8 cellular contexts compared by ENCODE assay signal in the genomic region with DNA sequence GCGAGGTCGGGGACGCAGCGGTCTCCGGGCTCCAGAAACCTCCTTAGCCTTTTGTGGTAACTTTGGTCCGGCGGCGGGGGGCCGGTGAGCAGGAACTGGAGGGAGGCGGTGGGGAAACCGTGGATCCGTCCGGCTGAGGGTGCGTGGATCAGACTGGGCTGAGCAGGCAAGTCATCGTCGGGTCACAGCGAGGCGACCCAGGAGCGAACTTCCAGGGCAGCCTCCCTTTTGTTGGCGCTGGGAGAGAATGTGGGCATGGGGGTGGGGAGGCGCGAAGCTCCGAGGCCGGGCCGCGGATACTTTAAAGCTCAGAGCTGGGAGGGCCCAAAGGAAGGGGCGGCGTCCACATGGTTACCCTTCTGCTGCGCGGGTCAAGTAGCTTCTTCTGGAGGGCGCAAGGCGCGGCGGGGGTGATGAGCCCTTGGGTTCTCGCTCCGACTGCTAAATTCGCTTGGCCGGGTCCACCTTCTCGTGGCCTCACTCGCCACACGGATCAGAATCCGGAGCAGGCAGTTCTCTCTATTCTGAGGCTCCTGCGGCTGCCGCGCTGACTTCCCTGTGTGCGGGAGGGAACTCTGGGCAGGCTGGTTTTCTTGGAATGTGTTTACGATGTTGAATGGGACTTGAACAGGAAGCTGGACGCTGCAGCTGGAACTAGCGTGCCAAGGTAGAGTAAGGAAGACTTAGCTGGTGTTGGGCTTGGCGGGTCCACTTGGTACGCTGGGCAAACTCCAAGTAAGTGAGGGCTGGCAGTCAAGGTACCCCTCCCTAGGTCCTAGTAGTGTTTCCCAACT. TPM values are rescaled to one million over a fixed set of nuclear protein-coding genes. Genes with fewer than 3 reads are reported as not detected.
DNase-seq lines count a peak whose midpoint lies in the region; ATAC-seq and TF ChIP-seq lines count a peak whose summit lies in the region.

No MANE protein-coding gene starts in this region.

- no peak overlapping the region for H3K27ac Mint-ChIP-seq in activated CD4-positive, alpha-beta memory T cell treated with anti-CD3 and anti-CD28 coated beads, Interleukin-2, amount 10 ng/mL, durations not matched to agents 7 days and 5 days

- peak overlapping the region; percentile 87 for H3K9ac ChIP-seq in rectal smooth muscle tissue (ENCODE audit: low read length)

- no peaks in the 10 kb centered on the region for H3K36me3 Mint-ChIP-seq in activated CD4-positive, alpha-beta memory T cell treated with anti-CD3 and anti-CD28 coated beads, Interleukin-2, amount 10 ng/mL, durations not matched to agents 7 days and 5 days (ENCODE audit: low read depth)

- peak overlapping the region; percentile 80 to 87 for H3K27ac ChIP-seq in right atrium auricular region
- H3K27ac ChIP-seq in rectal smooth muscle tissue (ENCODE audit: low read depth, low read length), result peak overlapping the region; percentile 89

- H3K4me3 ChIP-seq in right atrium auricular region, result peak overlapping the region; percentile 47 to 69
- peak overlapping the region; percentile 87 for H3K4me3 ChIP-seq in rectal smooth muscle tissue (ENCODE audit: low read length)

- CTCF ChIA-PET in activated CD4-positive, alpha-beta memory T cell treated with anti-CD3 and anti-CD28 coated beads, Interleukin-2, amount 10 ng/mL, durations not matched to agents 7 days and 5 days (lab: Charles Lee), result interaction anchor here (1.2 kb wide), 1 partner anchor 25 kb away, joined by 4 read pairs; no protein-coding TSS in a partner anchor

- no peak overlapping the region for H3K4me3 Mint-ChIP-seq in activated CD4-positive, alpha-beta memory T cell treated with anti-CD3 and anti-CD28 coated beads, Interleukin-2, amount 10 ng/mL, durations not matched to agents 7 days and 5 days

- POLR2A ChIA-PET in activated CD4-positive, alpha-beta memory T cell treated with anti-CD3 and anti-CD28 coated beads, Interleukin-2, amount 10 ng/mL, durations not matched to agents 7 days and 5 days (lab: Charles Lee), result no interaction called here

- peaks cover 31% of the 10 kb centered on the region for H3K27me3 Mint-ChIP-seq in activated CD4-positive, alpha-beta memory T cell treated with anti-CD3 and anti-CD28 coated beads, Interleukin-2, amount 10 ng/mL, durations not matched to agents 7 days and 5 days

- H3K4me1 ChIP-seq in right atrium auricular region, result peaks cover 0 to 15% of the 10 kb centered on the region in 2 donors
- peaks cover 3% of the 10 kb centered on the region for H3K4me1 ChIP-seq in rectal smooth muscle tissue (ENCODE audit: control insufficient read depth, insufficient read depth, low read length)

- H3K4me1 Mint-ChIP-seq in activated CD4-positive, alpha-beta memory T cell treated with anti-CD3 and anti-CD28 coated beads, Interleukin-2, amount 10 ng/mL, durations not matched to agents 7 days and 5 days, result peaks cover 4% of the 10 kb centered on the region

- TF ChIP-seq CTCF in right atrium auricular region (IDR thresholded peaks at IDR 0.05), result no peak

- ATAC-seq in HG02610 (IDR thresholded peaks at IDR 0.05; ENCODE audit: unreplicated experiment), result no peak

- no peaks in the 10 kb centered on the region for H3K9me3 ChIP-seq in right atrium auricular region

- H3K36me3 ChIP-seq in right atrium auricular region (no peaks in the 10 kb centered on the region), rectal smooth muscle tissue (ENCODE audit: control insufficient read depth, insufficient read depth, low read length) (no peaks in the 10 kb centered on the region)

- DNase-seq in Daoy (ENCODE audit: low read depth) (peak; percentile 80), NCI-H146 treated with DMSO at 0.1 percent for 48 hours (lab: John Stamatoyannopoulos, UW; ENCODE audit: unreplicated experiment) (peak; percentile 71), anterior cingulate cortex (lab: John Stamatoyannopoulos, UW) (peak in 48 of 58 donors; percentile 2 to 74 (median 32)), right atrium auricular region (ENCODE audit: low spot score) (peak; percentile 84), OCI-M1 (lab: John Stamatoyannopoulos, UW) (no peak)
- DNase-seq in activated CD4-positive, alpha-beta memory T cell treated with anti-CD3 and anti-CD28 coated beads, Interleukin-2, amount 10 ng/mL, durations not matched to agents 7 days and 5 days, result no peak

- no peaks in the 10 kb centered on the region for H3K9me3 Mint-ChIP-seq in activated CD4-positive, alpha-beta memory T cell treated with anti-CD3 and anti-CD28 coated beads, Interleukin-2, amount 10 ng/mL, durations not matched to agents 7 days and 5 days

- H3K27me3 ChIP-seq in right atrium auricular region, result no peaks in the 10 kb centered on the region
- H3K27me3 ChIP-seq in rectal smooth muscle tissue (ENCODE audit: control insufficient read depth, insufficient read depth, low read length), result peaks cover 3% of the 10 kb centered on the region

RNA-seq across cellular contexts. Expression of gene GULP1, which starts 1.0 kb away (rescaled TPM):
- 13.4 and 25.9 TPM in 2 replicates for total RNA-seq in Daoy (2014; rRNA removed; shearing (Covaris generic))
- 10 to 100 TPM in 1 of 2 donors, 1 to 10 TPM in 1; 7.5 to 10.5 TPM for total RNA-seq in right atrium auricular region
- total RNA-seq in activated CD4-positive, alpha-beta memory T cell treated with anti-CD3 and anti-CD28 coated beads, Interleukin-2, amount 10 ng/mL, durations not matched to agents 7 days and 5 days, result not detected

Comparison
In these comparisons a context has a peak if more than half of its experiments do, and no peak if none do; other contexts are left out.
1. DNase-seq: peak in Daoy (single experiment), NCI-H146 treated with DMSO at 0.1 percent for 48 hours (single experiment), anterior cingulate cortex (48 of 58) and right atrium auricular region (single experiment); none in OCI-M1 (single experiment) and activated CD4-positive, alpha-beta memory T cell treated with anti-CD3 and anti-CD28 coated beads, Interleukin-2, amount 10 ng/mL, durations not matched to agents 7 days and 5 days (single experiment).
2. RNA of gene GULP1, which starts 1.0 kb away (total RNA-seq): 13.4 to 25.9 TPM in Daoy and 7.5 to 10.5 TPM in right atrium auricular region; not detected in activated CD4-positive, alpha-beta memory T cell treated with anti-CD3 and anti-CD28 coated beads, Interleukin-2, amount 10 ng/mL, durations not matched to agents 7 days and 5 days; every median in the first group is over 4 times any median in the second.